Comparison of ENCODE assay signal across 8 cellular contexts in the genomic region with DNA sequence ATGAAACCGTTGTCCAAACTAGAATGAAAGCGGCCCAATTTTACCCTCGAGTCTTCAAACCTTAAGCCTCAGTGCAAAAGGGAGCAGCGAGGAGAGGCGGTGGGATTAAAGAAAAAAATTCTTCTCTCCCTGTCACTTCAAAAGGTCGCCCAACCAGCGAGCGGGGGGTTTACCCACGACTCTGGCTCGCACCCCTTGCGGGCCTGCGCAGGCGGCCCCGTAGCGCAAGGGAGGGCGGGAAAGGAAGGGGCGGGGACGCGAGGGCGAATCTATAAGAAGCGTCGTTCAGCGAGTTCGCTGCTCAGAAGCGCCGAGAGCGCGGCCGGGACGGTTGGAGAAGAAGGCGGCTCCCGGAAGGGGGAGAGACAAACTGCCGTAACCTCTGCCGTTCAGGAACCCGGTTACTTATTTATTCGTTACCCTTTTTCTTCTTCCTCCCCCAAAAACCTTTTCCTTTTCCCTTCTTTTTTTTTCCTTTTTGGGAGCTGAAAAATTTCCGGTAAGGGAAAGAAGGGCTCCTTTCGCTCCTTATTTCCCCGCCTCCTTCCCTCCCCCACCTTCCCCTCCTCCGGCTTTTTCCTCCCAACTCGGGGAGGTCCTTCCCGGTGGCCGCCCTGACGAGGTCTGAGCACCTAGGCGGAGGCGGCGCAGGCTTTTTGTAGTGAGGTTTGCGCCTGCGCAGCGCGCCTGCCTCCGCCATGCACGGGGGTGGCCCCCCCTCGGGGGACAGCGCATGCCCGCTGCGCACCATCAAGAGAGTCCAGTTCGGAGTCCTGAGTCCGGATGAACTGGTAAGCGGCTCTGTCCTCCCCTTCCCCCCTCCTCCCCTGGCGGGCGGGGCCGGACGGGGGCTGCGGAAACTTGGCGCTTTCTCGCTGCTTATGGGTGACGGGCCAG. TPM values are rescaled to one million over a fixed set of nuclear protein-coding genes. Genes with fewer than 3 reads are reported as not detected.
A peak's percentile ranks its signal among the peaks of the same experiment; 100 is the strongest.
DNase-seq lines count a peak whose midpoint lies in the region; ATAC-seq and TF ChIP-seq lines count a peak whose summit lies in the region.

POLR2A (plus strand) TSS at position 300 of the 897 bp plus-strand sequence.

- peaks cover 29% of the 10 kb centered on the region for H3K36me3 Mint-ChIP-seq in nephron progenitor cell (ENCODE audit: low read depth)

- peaks cover 86% of the 10 kb centered on the region for H3K4me1 Mint-ChIP-seq in nephron progenitor cell
- peaks cover 80% of the 10 kb centered on the region for H3K4me1 Mint-ChIP-seq in stimulated activated naive CD8-positive, alpha-beta T cell treated with anti-CD3 and anti-CD28 coated beads, Interleukin-15, amount 100 ng/mL, for 72 hours

- peak; percentile 74 for ATAC-seq in stimulated activated naive CD8-positive, alpha-beta T cell treated with anti-CD3 and anti-CD28 coated beads, Interleukin-15, amount 100 ng/mL, for 72 hours

- peaks cover 2% of the 10 kb centered on the region; the same call in 1 of the 2 replicates for H3K36me3 ChIP-seq in H7 (replicated peaks; ENCODE audit: control insufficient read depth, insufficient read depth, low read length)

- no peaks in the 10 kb centered on the region for H3K27me3 ChIP-seq in H7 (ENCODE audit: control insufficient read depth, insufficient read depth, low read length)

- no peaks in the 10 kb centered on the region for H3K9me3 Mint-ChIP-seq in nephron progenitor cell
- H3K9me3 Mint-ChIP-seq in stimulated activated naive CD8-positive, alpha-beta T cell treated with anti-CD3 and anti-CD28 coated beads, Interleukin-15, amount 100 ng/mL, for 72 hours, result no peaks in the 10 kb centered on the region

- TF ChIP-seq CTCF in fibroblast of the aortic adventitia (IDR thresholded peaks at IDR 0.05; ENCODE audit: insufficient read depth, low read length), result no peak
- no peak for TF ChIP-seq CTCF in nephron progenitor cell (IDR thresholded peaks at IDR 0.05)

- H3K27ac Mint-ChIP-seq in nephron progenitor cell, result peak within 1 kb of the TSS; percentile 100
- peak within 1 kb of the TSS; percentile 100 for H3K27ac Mint-ChIP-seq in stimulated activated naive CD8-positive, alpha-beta T cell treated with anti-CD3 and anti-CD28 coated beads, Interleukin-15, amount 100 ng/mL, for 72 hours

- peaks cover 3% of the 10 kb centered on the region for H3K27me3 Mint-ChIP-seq in nephron progenitor cell (ENCODE audit: low read depth, poor library complexity)
- no peaks in the 10 kb centered on the region for H3K27me3 Mint-ChIP-seq in stimulated activated naive CD8-positive, alpha-beta T cell treated with anti-CD3 and anti-CD28 coated beads, Interleukin-15, amount 100 ng/mL, for 72 hours

- DNase-seq in ELF-1 (ENCODE audit: low read depth, low spot score) (peak; percentile 98), H7 (peak; percentile 100), M059J (ENCODE audit: low read depth) (peak; percentile 96), SHP77 (lab: John Stamatoyannopoulos, UW) (peak; percentile 96 to 98), fibroblast of the aortic adventitia (ENCODE audit: low read depth) (peak; percentile 99), nephron progenitor cell (peak; percentile 96)
- DNase-seq in activated effector memory CD4-positive, alpha-beta T cell treated with anti-CD3 and anti-CD28 coated beads, Interleukin-2, amount 50 U/mL, for 16 hours, result peak; percentile 99
- DNase-seq in stimulated activated naive CD8-positive, alpha-beta T cell treated with anti-CD3 and anti-CD28 coated beads, Interleukin-15, amount 100 ng/mL, for 72 hours, result peak; percentile 98 to 100

- H3K4me3 ChIP-seq in H7 (ENCODE audit: insufficient read depth, low read depth, low read length) (peak within 1 kb of the TSS; percentile 59), fibroblast of the aortic adventitia (ENCODE audit: low read depth, low read length) (peak within 1 kb of the TSS; percentile 86)

- peak within 1 kb of the TSS; percentile 99 for H3K4me3 Mint-ChIP-seq in nephron progenitor cell
- peak within 1 kb of the TSS; percentile 89 to 99 for H3K4me3 Mint-ChIP-seq in stimulated activated naive CD8-positive, alpha-beta T cell treated with anti-CD3 and anti-CD28 coated beads, Interleukin-15, amount 100 ng/mL, for 72 hours

RNA-seq across cellular contexts. Expression of gene POLR2A, which starts in this region (rescaled TPM):
- 46.1 and 48.6 TPM in 2 replicates for total RNA-seq in H7 (2014; rRNA removed; shearing (Covaris generic))
- total RNA-seq in M059J (2014; rRNA removed; shearing (Covaris generic)), result 15.2 and 26.1 TPM in 2 replicates
- total RNA-seq in fibroblast of the aortic adventitia (ENCODE audit: low replicate concordance), result 72.9 and 74.1 TPM in 2 replicates

Comparison
In these comparisons a context has a peak if more than half of its experiments do, and no peak if none do; other contexts are left out.
1. Peak in every context shown above with its lines: DNase-seq, ATAC-seq and H3K4me3 ChIP-seq.